In genomic region chr10:105585215-105585614, GRCh38 we compare ENCODE assay signal across 21 cellular contexts.
A peak's percentile ranks its signal among the peaks of the same experiment; 100 is the strongest.
DNase-seq lines count a peak whose midpoint lies in the region; FAIRE-seq and TF ChIP-seq lines count a peak whose summit lies in the region.
"Had no signal": no experiment of that assay in that cellular context is flagged by ENCODE, and none has a peak within 500 bp of the region (broad histone marks: within the 10 kb centered on the region; RNA-seq: fewer than 3 reads in every experiment).

No MANE protein-coding gene starts in this region.

- H3K4ac ChIP-seq in H1 (replicated peaks; ENCODE audit: insufficient read length, low read depth, low read length) = no peak overlapping the region

- no peak overlapping the region for H4K5ac ChIP-seq in H1 (ENCODE audit: insufficient read length, low read depth, low read length)

- peak overlapping the region; percentile 82; the same call in 1 of the 2 replicates for H2AK5ac ChIP-seq in H1 (ENCODE audit: low read depth, low read length)

- H2AFZ ChIP-seq in H1 (ENCODE audit: low read length) = no peak overlapping the region

- H3K36me3 Mint-ChIP-seq in Caco-2 (ENCODE audit: insufficient read depth, unreplicated experiment) = no peaks in the 10 kb centered on the region

- BruUV-seq in Caco-2 (replicated peaks; lab: Mats Ljungman, UMichigan) = no TSS peak

- peaks cover 12% of the 10 kb centered on the region for H3K9me3 Mint-ChIP-seq in Caco-2 (ENCODE audit: unreplicated experiment)

- no peaks in the 10 kb centered on the region for H3K27me3 ChIP-seq in Caco-2 (replicated peaks; ENCODE audit: control insufficient read depth, insufficient read depth, low read length)
- H3K27me3 ChIP-seq in H1 (replicated peaks in 1 of 4; ENCODE audit: control insufficient read depth in 3 of 4, extremely low read depth in 1 of 4, insufficient read depth in 3 of 4, low read length in 3 of 4) = no peaks in the 10 kb centered on the region
- H3K27me3 ChIP-seq in thyroid gland = no peaks in the 10 kb centered on the region
- H3K27me3 ChIP-seq: BE2C had no signal

- no peak overlapping the region for H3K14ac ChIP-seq in H1 (ENCODE audit: insufficient read length)

- H3K9me3 ChIP-seq in Caco-2 = no peaks in the 10 kb centered on the region
- H3K9me3 ChIP-seq in H1 (ENCODE audit: insufficient read depth in 2 of 2, low read depth in 1 of 2, low read length in 1 of 2) = no peaks in the 10 kb centered on the region
- H3K9me3 ChIP-seq in mesodermal cell (ENCODE audit: control insufficient read depth, low read length) = no peaks in the 10 kb centered on the region
- no peaks in the 10 kb centered on the region for H3K9me3 ChIP-seq in thyroid gland
- H3K9me3 ChIP-seq: BE2C, SK-N-SH had no signal

- H3K4me3 ChIP-seq in Caco-2 (ENCODE audit: low read depth, low read length) = no peak overlapping the region
- H3K4me3 ChIP-seq in H1 (ENCODE audit: extremely low read depth in 1 of 4, insufficient read depth in 2 of 4, low read depth in 3 of 4, low read length in 4 of 4) = no peak overlapping the region
- no peak overlapping the region for H3K4me3 ChIP-seq in mesodermal cell (ENCODE audit: extremely low read depth, insufficient read depth, low read length, poor library complexity, severe bottlenecking)
- no peak overlapping the region for H3K4me3 ChIP-seq in thyroid gland (replicated peaks in 1 of 3)
- H3K4me3 ChIP-seq: GM12878 had no signal

- no peak overlapping the region for H3K4me2 ChIP-seq in H1 (ENCODE audit: insufficient read depth in 1 of 2, low read depth in 2 of 2, low read length in 2 of 2)
- H3K4me2 ChIP-seq: SK-N-SH had no signal

- no peak for DNase-seq in Caco-2
- DNase-seq in RWPE1 (ENCODE audit: low spot score) = peak; percentile 13
- no peak for DNase-seq in H1 (ENCODE audit: low read depth in 1 of 2, low spot score in 2 of 2)
- no peak for DNase-seq in thyroid gland
- no peak for DNase-seq in HT-29 (ENCODE audit: low spot score)
- DNase-seq in NCI-H2196 (lab: John Stamatoyannopoulos, UW; ENCODE audit: unreplicated experiment) = no peak
- DNase-seq in GDM1 (lab: John Stamatoyannopoulos, UW) = no peak
- DNase-seq: BE2C, H7, MV-4-11, NCI-H1105 treated with DMSO at 0.1 percent for 48 hours, NCI-H2029 treated with DMSO at 0.1 percent for 48 hours, NCI-H2171, NCI-H524 treated with DMSO at 0.1 percent for 48 hours, OCI-M1, SHP77, SK-N-SH had no signal

- H3K27ac Mint-ChIP-seq in Caco-2 (ENCODE audit: unreplicated experiment) = peak overlapping the region; percentile 89
- H3K27ac Mint-ChIP-seq: IgD-negative memory B cell had no signal

- no peak for TF ChIP-seq RAD21 in H1 (IDR thresholded peaks at IDR 0.05 in 1 of 2, conservative IDR thresholded peaks at IDR 0.05 in 1 of 2; ENCODE audit: low read depth in 2 of 2, low read length in 2 of 2)

- no peaks in the 10 kb centered on the region for H3K79me2 ChIP-seq in H1 (ENCODE audit: control insufficient read depth in 1 of 2, insufficient read depth in 2 of 2, low read length in 2 of 2)

- H4K91ac ChIP-seq in H1 (replicated peaks; ENCODE audit: insufficient read length, low read length) = no peak overlapping the region

- H3K79me1 ChIP-seq in H1 (ENCODE audit: low read depth, low read length) = no peaks in the 10 kb centered on the region

- H2BK15ac ChIP-seq in H1 (ENCODE audit: low read length) = no peak overlapping the region

- H3K9ac ChIP-seq in H1 (replicated peaks in 1 of 4; ENCODE audit: extremely low read depth in 1 of 4, low read depth in 3 of 4, low read length in 3 of 4) = no peak overlapping the region
- H3K9ac ChIP-seq: SK-N-SH had no signal

- POLR2A ChIA-PET in Caco-2 (lab: Charles Lee) (no interaction called here), RWPE1 (lab: Yijun Ruan, JAX; ENCODE audit: low non-redundant PET) (no interaction called here), H1 (lab: Charles Lee; ENCODE audit: partially characterized antibody) (no interaction called here)

- H3K23me2 ChIP-seq in H1 (ENCODE audit: low read depth, low read length) = no peaks in the 10 kb centered on the region

- H2BK5ac ChIP-seq in H1 (ENCODE audit: low read depth, low read length) = no peak overlapping the region

- no peak overlapping the region for H3K27ac ChIP-seq in RWPE1
- no peak overlapping the region for H3K27ac ChIP-seq in H1 (ENCODE audit: low read depth, low read length)
- H3K27ac ChIP-seq in mesodermal cell (ENCODE audit: low read depth, low read length, severe bottlenecking) = peak overlapping the region; percentile 48
- no peak overlapping the region for H3K27ac ChIP-seq in thyroid gland
- H3K27ac ChIP-seq: HL-60 had no signal

- peaks cover 24% of the 10 kb centered on the region for H3K4me1 Mint-ChIP-seq in Caco-2 (ENCODE audit: low read depth, unreplicated experiment)
- H3K4me1 Mint-ChIP-seq: IgD-negative memory B cell had no signal

- TF ChIP-seq POLR2A in H1 (IDR thresholded peaks at IDR 0.05; ENCODE audit: control extremely low read depth in 1 of 2, low read depth in 2 of 2, low read length in 2 of 2) = no peak
- TF ChIP-seq POLR2A in thyroid gland (IDR thresholded peaks at IDR 0.05) = no peak

- no peak overlapping the region for H3K18ac ChIP-seq in H1 (ENCODE audit: extremely low read depth, low read length)

- no peak overlapping the region for H4K8ac ChIP-seq in H1 (ENCODE audit: extremely low read depth, insufficient read depth, low read length)

- H3K36me3 ChIP-seq in Caco-2 (ENCODE audit: control insufficient read depth, insufficient read depth, low read length) (no peaks in the 10 kb centered on the region), H1 (ENCODE audit: control insufficient read depth in 2 of 4, insufficient read depth in 4 of 4, low read length in 3 of 4) (no peaks in the 10 kb centered on the region), mesodermal cell (ENCODE audit: control insufficient read depth, insufficient read depth, low read length) (no peaks in the 10 kb centered on the region), thyroid gland (no peaks in the 10 kb centered on the region)
- H3K36me3 ChIP-seq: BE2C had no signal

- CTCF ChIA-PET in Caco-2 (lab: Charles Lee) (no interaction called here), RWPE1 (lab: Yijun Ruan, JAX) (no interaction called here), H1 (lab: Charles Lee; ENCODE audit: partially characterized antibody) (no interaction called here)

- intact Hi-C loops in Caco-2 (cut with micrococcal nuclease; ENCODE audit: unreplicated experiment) (no loop called here), thyroid gland (cut with DNase I) (no loop called here)

- H4K20me1 ChIP-seq in H1 (replicated peaks in 1 of 2; ENCODE audit: control insufficient read depth in 1 of 2, insufficient read depth in 2 of 2, low read length in 2 of 2) = no peaks in the 10 kb centered on the region

- peak overlapping the region; percentile 12 for H3K4me3 Mint-ChIP-seq in Caco-2 (ENCODE audit: unreplicated experiment)
- H3K4me3 Mint-ChIP-seq: IgD-negative memory B cell had no signal

- H3K27me3 Mint-ChIP-seq in Caco-2 (ENCODE audit: insufficient read depth, unreplicated experiment) = no peaks in the 10 kb centered on the region
- H3K27me3 Mint-ChIP-seq: IgD-negative memory B cell had no signal

- H3K23ac ChIP-seq in H1 (ENCODE audit: insufficient read length) = no peak overlapping the region

- 100% methylated on average over 1 of the region's 1 CpG; no CpG with 5 or more reads in 1 of the 2 experiments for WGBS in H1 (ENCODE audit: extremely low coverage in 1 of 2, insufficient coverage in 1 of 2, insufficient read length in 1 of 2, insufficient replicate concordance in 2 of 2, low coverage in 1 of 2, low lambda C conversion rate in 2 of 2, missing lambda C conversion rate in 1 of 2), 2 experiments
- WGBS in mesodermal cell (ENCODE audit: insufficient coverage in 2 of 2), 2 experiments = no CpG with 5 or more reads among the region's 1 CpG
- WGBS in thyroid gland, 2 donors = 50 to 61% methylated on average over 1 of the region's 1 CpG

- H3K4me1 ChIP-seq in Caco-2 (peaks cover 21% of the 10 kb centered on the region), H1 (replicated peaks in 1 of 4; ENCODE audit: control insufficient read depth in 3 of 4, insufficient read depth in 4 of 4, low read length in 3 of 4) (peaks cover 0 to 4% (median 0%) of the 10 kb centered on the region in 4 experiments; a peak in 1 of 7 replicates), mesodermal cell (ENCODE audit: control insufficient read depth, insufficient read depth, low read length, poor library complexity, severe bottlenecking) (peaks cover 7% of the 10 kb centered on the region), thyroid gland (no peaks in the 10 kb centered on the region)
- H3K4me1 ChIP-seq: BE2C had no signal

- peak overlapping the region; percentile 42; the same call in 1 of the 2 replicates for H2BK12ac ChIP-seq in H1 (ENCODE audit: low read depth, low read length)

- H2BK120ac ChIP-seq in H1 (replicated peaks; ENCODE audit: low read depth, low read length) = no peak overlapping the region

- no peak overlapping the region for H3K56ac ChIP-seq in H1 (replicated peaks; ENCODE audit: insufficient read length, low read depth, low read length)

- no peak for TF ChIP-seq EP300 in H1 (IDR thresholded peaks at IDR 0.05; ENCODE audit: borderline replicate concordance in 1 of 2, low read depth in 2 of 2, low read length in 2 of 2)

- TF ChIP-seq CTCF in Caco-2 (IDR thresholded peaks at IDR 0.05; ENCODE audit: insufficient read depth in 1 of 2, low read depth in 1 of 2, low read length in 1 of 2, severe bottlenecking in 1 of 2, unreplicated experiment in 1 of 2) (no peak), RWPE1 (conservative IDR thresholded peaks at IDR 0.05; ENCODE audit: low read depth) (no peak), H1 (IDR thresholded peaks at IDR 0.05; ENCODE audit: control extremely low read depth in 1 of 3, insufficient read depth in 1 of 3, low read depth in 1 of 3, low read length in 3 of 3) (no peak), thyroid gland (IDR thresholded peaks at IDR 0.05) (no peak)

- no peak for FAIRE-seq in H1 (lab: Jason Lieb, UNC)
- FAIRE-seq: GM12878 had no signal

- no peak overlapping the region for H2BK20ac ChIP-seq in H1 (ENCODE audit: low read length)

TF ChIP-seq in H1, 55 proteins besides CTCF, POLR2A, EP300 and RAD21 (continues in another document):
- TF ChIP-seq KDM4A (IDR thresholded peaks at IDR 0.05; ENCODE audit: low read depth, low read length, severe bottlenecking) = no peak
